9 cellular contexts compared by ENCODE assay signal in genomic region chr14:54652188-54652889, GRCh38.
A peak's percentile ranks its signal among the peaks of the same experiment; 100 is the strongest.
DNase-seq lines count a peak whose midpoint lies in the region; FAIRE-seq and TF ChIP-seq lines count a peak whose summit lies in the region.
"Had no signal": no experiment of that assay in that cellular context is flagged by ENCODE, and none has a peak within 500 bp of the region (broad histone marks: within the 10 kb centered on the region; RNA-seq: fewer than 3 reads in every experiment).

No MANE protein-coding gene starts in this region.

- no peaks in the 10 kb centered on the region for H3K27me3 ChIP-seq in thyroid gland

- no peaks in the 10 kb centered on the region for H3K36me3 ChIP-seq in thyroid gland

- intact Hi-C loops in thyroid gland (cut with DNase I), result no loop called here

- peaks cover 34 to 47% of the 10 kb centered on the region in 2 donors for H3K4me1 ChIP-seq in thyroid gland

- H3K4me1 Mint-ChIP-seq in chondrocyte (ENCODE audit: low read depth) (peaks cover 28% of the 10 kb centered on the region), glutamatergic neuron (ENCODE audit: low read depth, unreplicated experiment) (peaks cover 7% of the 10 kb centered on the region)

- no peaks in the 10 kb centered on the region for H3K9me3 ChIP-seq in thyroid gland

- no peak for TF ChIP-seq CTCF in chondrocyte (IDR thresholded peaks at IDR 0.05)
- no peak for TF ChIP-seq CTCF in thyroid gland (IDR thresholded peaks at IDR 0.05)
- no peak for TF ChIP-seq CTCF in glutamatergic neuron (IDR thresholded peaks at IDR 0.05; ENCODE audit: partially characterized antibody, unreplicated experiment)
- no peak for TF ChIP-seq CTCF in GM10248 (IDR thresholded peaks at IDR 0.05; ENCODE audit: control extremely low read depth, extremely low read depth, low read depth, missing control alignments)

- H3K4me3 Mint-ChIP-seq in chondrocyte (ENCODE audit: unreplicated experiment) (peak overlapping the region; percentile 74), glutamatergic neuron (ENCODE audit: unreplicated experiment) (no peak overlapping the region)

- no peak overlapping the region for H3K27ac Mint-ChIP-seq in chondrocyte (ENCODE audit: unreplicated experiment)
- no peak overlapping the region for H3K27ac Mint-ChIP-seq in glutamatergic neuron (ENCODE audit: unreplicated experiment)

- WGBS in thyroid gland, 2 donors, result 23 to 30% methylated on average over 11 of the region's 11 CpGs

- H3K9me3 Mint-ChIP-seq in chondrocyte (ENCODE audit: low read depth) (no peaks in the 10 kb centered on the region), glutamatergic neuron (ENCODE audit: unreplicated experiment) (no peaks in the 10 kb centered on the region)

- H3K36me3 Mint-ChIP-seq in chondrocyte (ENCODE audit: low read depth), result no peaks in the 10 kb centered on the region
- no peaks in the 10 kb centered on the region for H3K36me3 Mint-ChIP-seq in glutamatergic neuron (ENCODE audit: unreplicated experiment)

- CTCF ChIA-PET in GM10248 (lab: Yijun Ruan, JAX), result interaction anchor here (1.3 to 2.0 kb wide), 2 partner anchors 9 to 11 kb away, joined by 3 to 5 read pairs; no protein-coding TSS in a partner anchor

- DNase-seq in HTR-8/SVneo (ENCODE audit: insufficient read length, low spot score) (peak; percentile 94), chondrocyte (ENCODE audit: low spot score) (no peak), kidney glomerular epithelial cell (lab: John Stamatoyannopoulos, UW) (peak; percentile 98), thyroid gland (peak; percentile 92 to 94), glutamatergic neuron (no peak), DMS153 treated with DMSO at 0.1 percent for 48 hours (lab: John Stamatoyannopoulos, UW; ENCODE audit: unreplicated experiment) (no peak), GM10248 (ENCODE audit: extremely low spot score) (no peak)
- no peak for DNase-seq in effector CD8-positive, alpha-beta T cell (lab: John Stamatoyannopoulos, UW)

- H3K4me3 ChIP-seq in thyroid gland (replicated peaks in 1 of 3), result no peak overlapping the region

- TF ChIP-seq POLR2A in thyroid gland (IDR thresholded peaks at IDR 0.05), result peak in 1 of 2 donors; percentile 65

- peak overlapping the region; percentile 84 to 98 (median 89) for H3K27ac ChIP-seq in thyroid gland

- POLR2A ChIA-PET in GM10248 (lab: Yijun Ruan, JAX), result no interaction called here

- H3K27me3 Mint-ChIP-seq in chondrocyte (ENCODE audit: low read depth), result no peaks in the 10 kb centered on the region
- no peaks in the 10 kb centered on the region for H3K27me3 Mint-ChIP-seq in glutamatergic neuron (ENCODE audit: unreplicated experiment)

- FAIRE-seq in HTR-8/SVneo (lab: Jason Lieb, UNC), result peak; percentile 97
- FAIRE-seq: frontal cortex had no signal

Comparison
In these comparisons a context has a peak if more than half of its experiments do, and no peak if none do; other contexts are left out.
1. DNase-seq: peak in HTR-8/SVneo (single experiment), kidney glomerular epithelial cell (single experiment) and thyroid gland (2 of 2); none in chondrocyte (single experiment), glutamatergic neuron (single experiment), effector CD8-positive, alpha-beta T cell (single experiment), DMS153 treated with DMSO at 0.1 percent for 48 hours (single experiment) and GM10248 (single experiment).